ENCODE assay signal across 8 cellular contexts in genomic region chr9:114805670-114806551, GRCh38. TPM values are rescaled to one million over a fixed set of nuclear protein-coding genes. Genes with fewer than 3 reads are reported as not detected.
DNase-seq lines count a peak whose midpoint lies in the region; ATAC-seq and TF ChIP-seq lines count a peak whose summit lies in the region.

Gene TNFSF15, minus strand, starts transcription at chr9:114806039. Its CDS starts 27 bp downstream, at chr9:114806012.

- ATAC-seq in GM21529 (IDR thresholded peaks at IDR 0.05; ENCODE audit: unreplicated experiment) (peak; percentile 98), IMR-90 (ENCODE audit: low read depth) (peak; percentile 60), left ventricle myocardium superior (peak; percentile 66), gastrocnemius medialis (peak; percentile 44 to 70)

- no peak within 1 kb of the TSS for H4K91ac ChIP-seq in IMR-90 (ENCODE audit: insufficient read depth, low read depth, low read length)

- intact Hi-C loops in IMR-90 (cut with micrococcal nuclease) (no loop called here), left ventricle myocardium superior (cut with micrococcal nuclease) (no loop called here), gastrocnemius medialis (cut with DNase I; ENCODE audit: low total_unique reads) (no loop called here), A673 (cut with micrococcal nuclease; ENCODE audit: unreplicated experiment) (no loop called here)

- H3K23ac ChIP-seq in IMR-90 (ENCODE audit: low read depth, low read length): no peak within 1 kb of the TSS; the same call in 1 of the 2 replicates

- no peak within 1 kb of the TSS; a peak in 1 of 4 replicates for H4K8ac ChIP-seq in IMR-90 (ENCODE audit: low read depth in 2 of 2, low read length in 2 of 2)

- H2BK15ac ChIP-seq in IMR-90 (ENCODE audit: low read depth, low read length): no peak within 1 kb of the TSS

- H2BK120ac ChIP-seq in IMR-90 (ENCODE audit: low read depth, low read length): no peak within 1 kb of the TSS

- H3K4me3 ChIP-seq in GM12864 (ENCODE audit: low read depth, low read length) (no peak within 1 kb of the TSS), IMR-90 (ENCODE audit: insufficient read depth, low read depth, low read length) (no peak within 1 kb of the TSS), gastrocnemius medialis (no peak within 1 kb of the TSS), A673 (ENCODE audit: low read depth, low read length, poor library complexity, severe bottlenecking) (no peak within 1 kb of the TSS)

- H2BK20ac ChIP-seq in IMR-90 (ENCODE audit: low read depth, low read length): peak within 1 kb of the TSS; percentile 54

- TF ChIP-seq CTCF in GM12864 (IDR thresholded peaks at IDR 0.05; ENCODE audit: low read depth, low read length, missing control alignments) (no peak), IMR-90 (conservative IDR thresholded peaks at IDR 0.05; ENCODE audit: low read depth, low read length) (no peak), gastrocnemius medialis (IDR thresholded peaks at IDR 0.05 in 4 of 5, conservative IDR thresholded peaks at IDR 0.05 in 1 of 5) (no peak), A673 (conservative IDR thresholded peaks at IDR 0.05; ENCODE audit: low read depth, low read length) (no peak)

- no peak within 1 kb of the TSS for H3K9ac ChIP-seq in IMR-90 (ENCODE audit: low read depth, low read length)

- peak within 1 kb of the TSS; percentile 10; the same call in 1 of the 2 replicates for H3K14ac ChIP-seq in IMR-90 (replicated peaks; ENCODE audit: low read depth, low read length)

- no peak within 1 kb of the TSS for H3K18ac ChIP-seq in IMR-90 (ENCODE audit: low read depth, low read length)

- peaks cover 4% of the 10 kb centered on the region; the same call in 1 of the 2 replicates for H4K20me1 ChIP-seq in IMR-90 (ENCODE audit: insufficient read depth, low read length)

- CTCF ChIA-PET in IMR-90 (lab: Yijun Ruan, JAX) (interaction anchor here (0.6 to 2.8 kb wide), 2 partner anchors 101 to 243 kb away, joined by 5 to 8 read pairs; no protein-coding TSS in a partner anchor), A673 (lab: Charles Lee) (no interaction called here)

- H3K27ac ChIP-seq in IMR-90 (ENCODE audit: insufficient read depth, low read length) (peak within 1 kb of the TSS; percentile 15; the same call in 1 of the 2 replicates), gastrocnemius medialis (peak within 1 kb of the TSS in 1 of 4 donors; percentile 22), A673 (ENCODE audit: low read depth, low read length, poor library complexity, severe bottlenecking) (no peak within 1 kb of the TSS)

- peaks cover 15% of the 10 kb centered on the region for H3K4me1 ChIP-seq in IMR-90 (ENCODE audit: control insufficient read depth, insufficient read depth, low read length)
- peaks cover 16 to 18% of the 10 kb centered on the region in 2 donors for H3K4me1 ChIP-seq in gastrocnemius medialis
- H3K4me1 ChIP-seq in A673 (ENCODE audit: insufficient read depth, low read length, poor library complexity, severe bottlenecking): no peaks in the 10 kb centered on the region

- TF ChIP-seq POLR2A in IMR-90 (IDR thresholded peaks at IDR 0.05; ENCODE audit: low read depth, low read length): no peak
- TF ChIP-seq POLR2A in gastrocnemius medialis (IDR thresholded peaks at IDR 0.05): no peak

- H2AFZ ChIP-seq in IMR-90 (replicated peaks; ENCODE audit: low read length, poor library complexity): peak within 1 kb of the TSS; percentile 61

- peaks cover 10% of the 10 kb centered on the region for H3K9me1 ChIP-seq in IMR-90 (ENCODE audit: insufficient read depth, low read length)

- H3K4ac ChIP-seq in IMR-90 (ENCODE audit: low read depth, low read length): peak within 1 kb of the TSS; percentile 51; the same call in 1 of the 2 replicates

- no peak within 1 kb of the TSS for H4K5ac ChIP-seq in IMR-90 (ENCODE audit: low read depth, low read length)

- peak within 1 kb of the TSS; percentile 22; the same call in 1 of the 2 replicates for H3K4me2 ChIP-seq in IMR-90 (ENCODE audit: low read depth, low read length)

- BruUV-seq in IMR-90 (replicated peaks; lab: Mats Ljungman, UMichigan): no TSS peak
- no TSS peak for BruUV-seq in A673 (replicated peaks; lab: Mats Ljungman, UMichigan)

- peak within 1 kb of the TSS; percentile 56 for H3K4me3 Mint-ChIP-seq in T-helper 2 cell treated with Interferon-gamma antibody and Interleukin-4, amounts not matched to agents 5 μg/mL and 100 μg/mL, for 36 hours

- in situ Hi-C loops in IMR-90 (cut with MboI; ENCODE audit: low sequenced_read_pairs) (no loop called here), gastrocnemius medialis (cut with MboI; ENCODE audit: low sequenced_read_pairs in 4 of 4) (loop anchor here in 1 of 4 donors (10.0 kb wide), 1 partner anchor 61 kb away; no protein-coding TSS in a partner anchor)

- H2AK5ac ChIP-seq in IMR-90 (ENCODE audit: low read depth, low read length): 0 out of 2 replicates have a peak within 1 kb of the TSS, but pooled peaks have one; percentile 13

- dilution Hi-C loops in IMR-90 (cut with HindIII; ENCODE audit: low sequenced_read_pairs, unreplicated experiment): no loop called here

- no peaks in the 10 kb centered on the region for H3K36me3 Mint-ChIP-seq in T-helper 2 cell treated with Interferon-gamma antibody and Interleukin-4, amounts not matched to agents 5 μg/mL and 100 μg/mL, for 36 hours (ENCODE audit: low read depth)

- WGBS in IMR-90 (ENCODE audit: extremely low coverage in 2 of 2, insufficient read length in 1 of 2), 2 experiments: 58% methylated on average over 4 of the region's 8 CpGs; no CpG with 5 or more reads in 1 of the 2 experiments

- H3K27ac Mint-ChIP-seq in T-helper 2 cell treated with Interferon-gamma antibody and Interleukin-4, amounts not matched to agents 5 μg/mL and 100 μg/mL, for 36 hours: peak within 1 kb of the TSS; percentile 63

- H3K4me1 Mint-ChIP-seq in T-helper 2 cell treated with Interferon-gamma antibody and Interleukin-4, amounts not matched to agents 5 μg/mL and 100 μg/mL, for 36 hours (ENCODE audit: low read depth): peaks cover 25% of the 10 kb centered on the region

- H3K9me3 Mint-ChIP-seq in T-helper 2 cell treated with Interferon-gamma antibody and Interleukin-4, amounts not matched to agents 5 μg/mL and 100 μg/mL, for 36 hours: no peaks in the 10 kb centered on the region

- POLR2A ChIA-PET in IMR-90 (lab: Charles Lee; ENCODE audit: unreplicated experiment) (interaction anchor here (0.6 kb wide), 1 partner anchor 1445 kb away, joined by 9 read pairs; no protein-coding TSS in a partner anchor), A673 (lab: Charles Lee; ENCODE audit: low non-redundant PET) (no interaction called here)

- H2BK5ac ChIP-seq in IMR-90 (ENCODE audit: low read depth, low read length, poor library complexity, severe bottlenecking): no peak within 1 kb of the TSS

- H3K36me3 ChIP-seq in IMR-90 (ENCODE audit: control insufficient read depth, insufficient read depth, low read length) (no peaks in the 10 kb centered on the region), gastrocnemius medialis (no peaks in the 10 kb centered on the region), A673 (ENCODE audit: insufficient read depth, low read length, poor library complexity, severe bottlenecking) (no peaks in the 10 kb centered on the region)

- H3K56ac ChIP-seq in IMR-90 (ENCODE audit: extremely low read depth, insufficient read depth, low read length): no peak within 1 kb of the TSS

- TF ChIP-seq RAD21 in IMR-90 (IDR thresholded peaks at IDR 0.05; ENCODE audit: low read length): no peak

- H3K27me3 ChIP-seq in IMR-90 (ENCODE audit: control insufficient read depth, insufficient read depth, low read length) (peaks cover 6% of the 10 kb centered on the region), gastrocnemius medialis (no peaks in the 10 kb centered on the region), A673 (replicated peaks; ENCODE audit: insufficient read depth, low read depth, low read length, poor library complexity) (no peaks in the 10 kb centered on the region)

- no peaks in the 10 kb centered on the region for H3K79me1 ChIP-seq in IMR-90 (ENCODE audit: low read depth in 1 of 2, low read length in 2 of 2)

- DNase-seq in GM12864 (ENCODE audit: low read depth): peak; percentile 46
- DNase-seq in IMR-90: peak; percentile 44
- peak; percentile 48 for DNase-seq in T-helper 2 cell treated with Interferon-gamma antibody and Interleukin-4, amounts not matched to agents 5 μg/mL and 100 μg/mL, for 36 hours (ENCODE audit: low spot score)
- peak; percentile 28 for DNase-seq in left ventricle myocardium superior
- peak; percentile 4 to 14 for DNase-seq in gastrocnemius medialis
- DNase-seq in A673 (ENCODE audit: low spot score): no peak
- DNase-seq in GF-D8 (lab: John Stamatoyannopoulos, UW): no peak

- H3K9me3 ChIP-seq in IMR-90 (ENCODE audit: control insufficient read depth, insufficient read depth, low read length) (no peaks in the 10 kb centered on the region), gastrocnemius medialis (no peaks in the 10 kb centered on the region), A673 (ENCODE audit: low read depth, low read length, poor library complexity, severe bottlenecking) (no peaks in the 10 kb centered on the region)

- peaks cover 27% of the 10 kb centered on the region for H3K27me3 Mint-ChIP-seq in T-helper 2 cell treated with Interferon-gamma antibody and Interleukin-4, amounts not matched to agents 5 μg/mL and 100 μg/mL, for 36 hours (ENCODE audit: low read depth)

- H2AK9ac ChIP-seq in IMR-90 (replicated peaks; ENCODE audit: low read depth, low read length, poor library complexity): no peak within 1 kb of the TSS

TF ChIP-seq in IMR-90, 13 proteins besides CTCF, POLR2A, EP300 and RAD21 (continues in another document):
- TF ChIP-seq BHLHE40 (IDR thresholded peaks at IDR 0.05; ENCODE audit: low read depth, low read length): no peak
- no peak for TF ChIP-seq MXI1 (IDR thresholded peaks at IDR 0.05; ENCODE audit: borderline replicate concordance, low read depth, low read length)
- no peak for TF ChIP-seq RFX5 (IDR thresholded peaks at IDR 0.05; ENCODE audit: low read depth, low read length)
- TF ChIP-seq FOS (IDR thresholded peaks at IDR 0.05; ENCODE audit: low read depth, low read length): no peak
- TF ChIP-seq, protein P1, sequence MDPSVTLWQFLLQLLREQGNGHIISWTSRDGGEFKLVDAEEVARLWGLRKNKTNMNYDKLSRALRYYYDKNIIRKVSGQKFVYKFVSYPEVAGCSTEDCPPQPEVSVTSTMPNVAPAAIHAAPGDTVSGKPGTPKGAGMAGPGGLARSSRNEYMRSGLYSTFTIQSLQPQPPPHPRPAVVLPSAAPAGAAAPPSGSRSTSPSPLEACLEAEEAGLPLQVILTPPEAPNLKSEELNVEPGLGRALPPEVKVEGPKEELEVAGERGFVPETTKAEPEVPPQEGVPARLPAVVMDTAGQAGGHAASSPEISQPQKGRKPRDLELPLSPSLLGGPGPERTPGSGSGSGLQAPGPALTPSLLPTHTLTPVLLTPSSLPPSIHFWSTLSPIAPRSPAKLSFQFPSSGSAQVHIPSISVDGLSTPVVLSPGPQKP (IDR thresholded peaks at IDR 0.05; ENCODE audit: borderline replicate concordance, low read depth, low read length): no peak
- no peak for TF ChIP-seq NFE2L2 (IDR thresholded peaks at IDR 0.05; ENCODE audit: low read depth, low read length)

RNA-seq across cellular contexts. Expression of gene TNFSF15, which starts in this region (rescaled TPM):
- under 0.01 and 0.18 TPM in 2 replicates for total RNA-seq in IMR-90 (2012; rRNA removed)
- polyA plus RNA-seq in IMR-90 (2012; rRNA removed): 0.01 and 0.03 TPM in 2 replicates
- 0.01 TPM in 1 of 2 replicates, not detected in the other for polyA plus RNA-seq in IMR-90 (2012; cell fraction: cytosol; rRNA removed)
- polyA plus RNA-seq in IMR-90 (2012; cell fraction: nucleus; rRNA removed; ENCODE audit: low replicate concordance): 0.01 and 0.03 TPM in 2 replicates
- not detected for total RNA-seq in left ventricle myocardium superior
- total RNA-seq in gastrocnemius medialis: not detected
- 0.04 TPM in 1 of 2 replicates, not detected in the other for total RNA-seq in A673 (2021)

Comparison
In these comparisons a context has a peak if more than half of its experiments do, and no peak if none do; other contexts are left out.
1. Peak in DNase-seq, ATAC-seq, H3K27ac ChIP-seq and H3K4me2 ChIP-seq in IMR-90; RNA of the gene not detected or under 1 TPM.
2. Peak in DNase-seq and ATAC-seq in left ventricle myocardium superior; RNA of the gene not detected or under 1 TPM.
3. Peak in DNase-seq and ATAC-seq in gastrocnemius medialis; RNA of the gene not detected or under 1 TPM.
4. DNase-seq: peak in GM12864 (single experiment) and T-helper 2 cell treated with Interferon-gamma antibody and Interleukin-4, amounts not matched to agents 5 μg/mL and 100 μg/mL, for 36 hours (single experiment); none in A673 (single experiment) and GF-D8 (single experiment).
5. Peak in every context shown above with its lines, with median percentiles within 50 percentile points of each other: ATAC-seq.